In genomic region chr3:165697910-165698309, GRCh38 we compare ENCODE assay signal across 7 cellular contexts.
"Had no signal": no experiment of that assay in that cellular context is flagged by ENCODE, and none has a peak within 500 bp of the region (broad histone marks: within the 10 kb centered on the region; RNA-seq: fewer than 3 reads in every experiment).

No MANE protein-coding gene starts in this region.

- DNase-seq: GDM1, GF-D8 had no signal

- FAIRE-seq: G401.6, GM12891, GM12892, GM18507, GM19239 had no signal
